10 cellular contexts compared by ENCODE assay signal in genomic region chr7:37341033-37341630, GRCh38.
DNase-seq lines count a peak whose midpoint lies in the region; ATAC-seq lines count a peak whose summit lies in the region.
"Had no signal": no experiment of that assay in that cellular context is flagged by ENCODE, and none has a peak within 500 bp of the region (broad histone marks: within the 10 kb centered on the region; RNA-seq: fewer than 3 reads in every experiment).

No MANE protein-coding gene starts in this region.

- H3K36me3 Mint-ChIP-seq in activated CD4-positive, alpha-beta T cell treated with anti-CD3 and anti-CD28 coated beads, Interleukin-2, amount 10 ng/mL, durations not matched to agents 24 days and 14 days (ENCODE audit: low read depth), result peaks cover 52% of the 10 kb centered on the region
- peaks cover 33% of the 10 kb centered on the region for H3K36me3 Mint-ChIP-seq in stimulated activated effector memory CD8-positive, alpha-beta T cell treated with anti-CD3 and anti-CD28 coated beads, Interleukin-12 subunit alpha, Interleukin-12 subunit beta, amount 100 ng/mL, for 72 hours

- H3K27ac ChIP-seq in KOPT-K1 (ENCODE audit: low read depth, low read length, poor library complexity, severe bottlenecking), result peak overlapping the region; percentile 98
- H3K27ac ChIP-seq: ascending aorta had no signal

- ATAC-seq in HG02642 (IDR thresholded peaks at IDR 0.05; ENCODE audit: poor library complexity, unreplicated experiment), result peak; percentile 42
- ATAC-seq in stimulated activated effector memory CD8-positive, alpha-beta T cell treated with anti-CD3 and anti-CD28 coated beads, Interleukin-12 subunit alpha, Interleukin-12 subunit beta, amount 100 ng/mL, for 72 hours, result peak; percentile 79

- peak overlapping the region; percentile 99 for H3K27ac Mint-ChIP-seq in activated CD4-positive, alpha-beta T cell treated with anti-CD3 and anti-CD28 coated beads, Interleukin-2, amount 10 ng/mL, durations not matched to agents 24 days and 14 days
- peak overlapping the region; percentile 97 for H3K27ac Mint-ChIP-seq in stimulated activated effector memory CD8-positive, alpha-beta T cell treated with anti-CD3 and anti-CD28 coated beads, Interleukin-12 subunit alpha, Interleukin-12 subunit beta, amount 100 ng/mL, for 72 hours

- intact Hi-C loops in activated CD4-positive, alpha-beta T cell treated with anti-CD3 and anti-CD28 coated beads, Interleukin-2, amount 10 ng/mL, durations not matched to agents 24 days and 14 days (cut with micrococcal nuclease), result loop anchor here (1.0 to 10.0 kb wide), 4 partner anchors 30 to 894 kb away; no protein-coding TSS in a partner anchor

- peak; percentile 70 for DNase-seq in activated CD4-positive, alpha-beta T cell treated with anti-CD3 and anti-CD28 coated beads, Interleukin-2, amount 10 ng/mL, durations not matched to agents 24 days and 14 days
- no peak for DNase-seq in activated CD4-positive, alpha-beta T cell treated with anti-CD3 and anti-CD28 coated beads for 1 hour
- DNase-seq in stimulated activated effector memory CD8-positive, alpha-beta T cell treated with anti-CD3 and anti-CD28 coated beads, Interleukin-12 subunit alpha, Interleukin-12 subunit beta, amount 100 ng/mL, for 72 hours (ENCODE audit: low spot score in 2 of 2), result peak in 1 of 2 donors; percentile 62
- no peak for DNase-seq in SIG-M5 (lab: John Stamatoyannopoulos, UW)
- no peak for DNase-seq in SHP77 (lab: John Stamatoyannopoulos, UW)
- no peak for DNase-seq in COR-L47 (lab: John Stamatoyannopoulos, UW)
- DNase-seq: SHP77 treated with DMSO at 0.1 percent for 48 hours had no signal

- no peaks in the 10 kb centered on the region for H3K9me3 ChIP-seq in KOPT-K1 (ENCODE audit: insufficient read depth, low read length, poor library complexity, severe bottlenecking)
- H3K9me3 ChIP-seq: ascending aorta had no signal

- H3K9me3 Mint-ChIP-seq in activated CD4-positive, alpha-beta T cell treated with anti-CD3 and anti-CD28 coated beads, Interleukin-2, amount 10 ng/mL, durations not matched to agents 24 days and 14 days, result peaks cover 7% of the 10 kb centered on the region
- H3K9me3 Mint-ChIP-seq in stimulated activated effector memory CD8-positive, alpha-beta T cell treated with anti-CD3 and anti-CD28 coated beads, Interleukin-12 subunit alpha, Interleukin-12 subunit beta, amount 100 ng/mL, for 72 hours, result no peaks in the 10 kb centered on the region

- peak overlapping the region; percentile 92 for H3K4me3 Mint-ChIP-seq in activated CD4-positive, alpha-beta T cell treated with anti-CD3 and anti-CD28 coated beads, Interleukin-2, amount 10 ng/mL, durations not matched to agents 24 days and 14 days
- peak overlapping the region; percentile 85 for H3K4me3 Mint-ChIP-seq in stimulated activated effector memory CD8-positive, alpha-beta T cell treated with anti-CD3 and anti-CD28 coated beads, Interleukin-12 subunit alpha, Interleukin-12 subunit beta, amount 100 ng/mL, for 72 hours

- no peaks in the 10 kb centered on the region for H3K27me3 Mint-ChIP-seq in activated CD4-positive, alpha-beta T cell treated with anti-CD3 and anti-CD28 coated beads, Interleukin-2, amount 10 ng/mL, durations not matched to agents 24 days and 14 days

- H3K36me3 ChIP-seq in KOPT-K1 (ENCODE audit: insufficient read depth, low read length), result peaks cover 39% of the 10 kb centered on the region
- H3K36me3 ChIP-seq: ascending aorta had no signal

- peaks cover 68% of the 10 kb centered on the region for H3K4me1 Mint-ChIP-seq in activated CD4-positive, alpha-beta T cell treated with anti-CD3 and anti-CD28 coated beads, Interleukin-2, amount 10 ng/mL, durations not matched to agents 24 days and 14 days
- H3K4me1 Mint-ChIP-seq in stimulated activated effector memory CD8-positive, alpha-beta T cell treated with anti-CD3 and anti-CD28 coated beads, Interleukin-12 subunit alpha, Interleukin-12 subunit beta, amount 100 ng/mL, for 72 hours, result peaks cover 65% of the 10 kb centered on the region
